In genomic region chrX:123878177-123878576, GRCh38 we compare ENCODE assay signal across 8 cellular contexts. TPM values are rescaled to one million over a fixed set of nuclear protein-coding genes. Genes with fewer than 3 reads are reported as not detected.
DNase-seq lines count a peak whose midpoint lies in the region; ATAC-seq and TF ChIP-seq lines count a peak whose summit lies in the region.

No MANE protein-coding gene starts in this region.

- no peaks in the 10 kb centered on the region for H3K27me3 Mint-ChIP-seq in CD4-positive, alpha-beta memory T cell
- H3K27me3 Mint-ChIP-seq in glutamatergic neuron (ENCODE audit: unreplicated experiment) (no peaks in the 10 kb centered on the region), progenitor cell of endocrine pancreas (no peaks in the 10 kb centered on the region)

- peak overlapping the region; percentile 49 to 76 (median 66) for H3K4me3 Mint-ChIP-seq in CD4-positive, alpha-beta memory T cell
- no peak overlapping the region for H3K4me3 Mint-ChIP-seq in glutamatergic neuron (ENCODE audit: unreplicated experiment)
- no peak overlapping the region for H3K4me3 Mint-ChIP-seq in progenitor cell of endocrine pancreas (ENCODE audit: low read depth)

- peak; percentile 28 to 38 (median 31) for DNase-seq in CD4-positive, alpha-beta memory T cell
- DNase-seq in amniotic epithelial cell (ENCODE audit: low read depth) = peak; percentile 24
- no peak for DNase-seq in glutamatergic neuron
- no peak for DNase-seq in progenitor cell of endocrine pancreas (ENCODE audit: low spot score, unreplicated experiment)
- no peak for DNase-seq in NCI-H1092 (lab: John Stamatoyannopoulos, UW)
- no peak for DNase-seq in SW480 (ENCODE audit: low spot score)

- H3K27ac ChIP-seq in CD4-positive, alpha-beta memory T cell (ENCODE audit: low read depth, low read length) = peak overlapping the region; percentile 9

- H3K27me3 ChIP-seq in CD4-positive, alpha-beta memory T cell (ENCODE audit: insufficient read depth, low read length) = no peaks in the 10 kb centered on the region

- TF ChIP-seq CTCF in glutamatergic neuron (IDR thresholded peaks at IDR 0.05; ENCODE audit: partially characterized antibody, unreplicated experiment) (no peak), progenitor cell of endocrine pancreas (IDR thresholded peaks at IDR 0.05; ENCODE audit: unreplicated experiment) (no peak)

- H3K36me3 ChIP-seq in CD4-positive, alpha-beta memory T cell (ENCODE audit: insufficient read depth, low read length) = no peaks in the 10 kb centered on the region

- H3K9me3 Mint-ChIP-seq in CD4-positive, alpha-beta memory T cell = no peaks in the 10 kb centered on the region
- no peaks in the 10 kb centered on the region for H3K9me3 Mint-ChIP-seq in glutamatergic neuron (ENCODE audit: unreplicated experiment)
- peaks cover 15% of the 10 kb centered on the region for H3K9me3 Mint-ChIP-seq in progenitor cell of endocrine pancreas (ENCODE audit: low read depth)

- CTCF ChIA-PET in CD4-positive, alpha-beta memory T cell (lab: Charles Lee; ENCODE audit: partially characterized antibody) = interaction anchor here (1.0 to 1.6 kb wide), 2 partner anchors 8 to 45 kb away, joined by 3 read pairs; no protein-coding TSS in a partner anchor

- H3K9me3 ChIP-seq in CD4-positive, alpha-beta memory T cell (ENCODE audit: control insufficient read depth in 1 of 2, low read length in 2 of 2) = no peaks in the 10 kb centered on the region

- peak overlapping the region; percentile 52 to 87 (median 75) for H3K27ac Mint-ChIP-seq in CD4-positive, alpha-beta memory T cell
- H3K27ac Mint-ChIP-seq in glutamatergic neuron (ENCODE audit: unreplicated experiment) (no peak overlapping the region), progenitor cell of endocrine pancreas (no peak overlapping the region)

- no peak overlapping the region for H3K4me3 ChIP-seq in CD4-positive, alpha-beta memory T cell (ENCODE audit: low read length in 2 of 2)

- POLR2A ChIA-PET in CD4-positive, alpha-beta memory T cell (lab: Charles Lee; ENCODE audit: partially characterized antibody) = interaction anchor here (1.1 to 1.3 kb wide), 2 partner anchors 18 to 82 kb away, joined by 3 to 4 read pairs; no protein-coding TSS in a partner anchor

- peaks cover 17 to 32% (median 23%) of the 10 kb centered on the region in 4 donors for H3K4me1 Mint-ChIP-seq in CD4-positive, alpha-beta memory T cell
- no peaks in the 10 kb centered on the region for H3K4me1 Mint-ChIP-seq in glutamatergic neuron (ENCODE audit: low read depth, unreplicated experiment)
- H3K4me1 Mint-ChIP-seq in progenitor cell of endocrine pancreas (ENCODE audit: low read depth) = peaks cover 7% of the 10 kb centered on the region

- ATAC-seq in GM19467 (IDR thresholded peaks at IDR 0.05; ENCODE audit: unreplicated experiment) (peak; percentile 76), HG03469 (IDR thresholded peaks at IDR 0.05; ENCODE audit: unreplicated experiment) (peak; percentile 70)

- intact Hi-C loops in CD4-positive, alpha-beta memory T cell (cut with micrococcal nuclease) = loop anchor here (2.0 kb wide), 1 partner anchor 17 kb away; the partner anchor contains the start of gene XIAP

- H3K4me1 ChIP-seq in CD4-positive, alpha-beta memory T cell (ENCODE audit: insufficient read depth, low read length) = peaks cover 17% of the 10 kb centered on the region

- H3K36me3 Mint-ChIP-seq in CD4-positive, alpha-beta memory T cell = peaks cover 0 to 8% of the 10 kb centered on the region in 2 donors
- H3K36me3 Mint-ChIP-seq in glutamatergic neuron (ENCODE audit: unreplicated experiment) = no peaks in the 10 kb centered on the region
- H3K36me3 Mint-ChIP-seq in progenitor cell of endocrine pancreas (ENCODE audit: insufficient read depth) = peaks cover 6% of the 10 kb centered on the region

RNA-seq across cellular contexts. Expression of gene XIAP, which starts 18.3 kb away (rescaled TPM):
- total RNA-seq in CD4-positive, alpha-beta memory T cell = 10 to 100 TPM; 59.9 to 64.6 TPM
- 10 to 100 TPM in 1 of 2 donors, 1 to 10 TPM in 1; 6.0 to 14.0 TPM for polyA plus RNA-seq in CD4-positive, alpha-beta memory T cell
- total RNA-seq in glutamatergic neuron (ENCODE audit: unreplicated experiment) = 37.1 TPM
- 35.3 and 37.5 TPM in 2 replicates for total RNA-seq in progenitor cell of endocrine pancreas

Comparison
In these comparisons a context has a peak if more than half of its experiments do, and no peak if none do; other contexts are left out.
1. DNase-seq: peak in CD4-positive, alpha-beta memory T cell (5 of 5) and amniotic epithelial cell (single experiment); none in glutamatergic neuron (single experiment), progenitor cell of endocrine pancreas (single experiment), NCI-H1092 (single experiment) and SW480 (single experiment).
2. H3K27ac Mint-ChIP-seq: peak in CD4-positive, alpha-beta memory T cell (7 of 7); none in glutamatergic neuron (single experiment) and progenitor cell of endocrine pancreas (single experiment).
3. H3K4me3 Mint-ChIP-seq: peak in CD4-positive, alpha-beta memory T cell (8 of 8); none in glutamatergic neuron (single experiment) and progenitor cell of endocrine pancreas (single experiment).